ENCODE assay signal across 9 cellular contexts in genomic region chr21:44846201-44846484, GRCh38. TPM values are rescaled to one million over a fixed set of nuclear protein-coding genes. Genes with fewer than 3 reads are reported as not detected.
A peak's percentile ranks its signal among the peaks of the same experiment; 100 is the strongest.
DNase-seq lines count a peak whose midpoint lies in the region; ATAC-seq and TF ChIP-seq lines count a peak whose summit lies in the region.
"Had no signal": no experiment of that assay in that cellular context is flagged by ENCODE, and none has a peak within 500 bp of the region (broad histone marks: within the 10 kb centered on the region; RNA-seq: fewer than 3 reads in every experiment).

No MANE protein-coding gene starts in this region.

- H3K36me3 Mint-ChIP-seq in HFFc6 (ENCODE audit: low read depth) = peaks cover 3% of the 10 kb centered on the region; the same call in 1 of the 2 replicates
- H3K36me3 Mint-ChIP-seq in central memory CD8-positive, alpha-beta T cell (ENCODE audit: insufficient read depth) = peaks cover 16% of the 10 kb centered on the region
- peaks cover 0 to 6% (median 0%) of the 10 kb centered on the region in 5 donors for H3K36me3 Mint-ChIP-seq in naive thymus-derived CD4-positive, alpha-beta T cell

- peaks cover 27% of the 10 kb centered on the region for H3K27me3 Mint-ChIP-seq in HFFc6 (ENCODE audit: insufficient read depth)
- H3K27me3 Mint-ChIP-seq in central memory CD8-positive, alpha-beta T cell = peaks cover 18% of the 10 kb centered on the region
- peaks cover 0 to 4% (median 0%) of the 10 kb centered on the region in 5 donors for H3K27me3 Mint-ChIP-seq in naive thymus-derived CD4-positive, alpha-beta T cell

- H3K27me3 ChIP-seq in AG04450 (ENCODE audit: control insufficient read depth, insufficient read depth, low read length) = peaks cover 25% of the 10 kb centered on the region
- H3K27me3 ChIP-seq in naive thymus-derived CD4-positive, alpha-beta T cell (ENCODE audit: control insufficient read depth in 2 of 2, insufficient read depth in 2 of 2, low read length in 2 of 2) = no peaks in the 10 kb centered on the region
- H3K27me3 ChIP-seq: cardiac muscle cell had no signal

- no peaks in the 10 kb centered on the region; the same call in 1 of the 2 replicates for H3K9me3 ChIP-seq in AG04450 (ENCODE audit: control insufficient read depth, insufficient read depth, low read length)
- no peaks in the 10 kb centered on the region for H3K9me3 ChIP-seq in naive thymus-derived CD4-positive, alpha-beta T cell (ENCODE audit: control insufficient read depth in 2 of 3, low read length in 3 of 3)

- H3K4me3 ChIP-seq in AG04450 (ENCODE audit: low read depth, low read length) = peak overlapping the region; percentile 49
- H3K4me3 ChIP-seq in naive thymus-derived CD4-positive, alpha-beta T cell (ENCODE audit: low read length) = peak overlapping the region; percentile 51

- in situ Hi-C loops in G401 (cut with HindIII; ENCODE audit: low sequenced_read_pairs) = no loop called here

- peak overlapping the region; percentile 80 for H3K4me3 Mint-ChIP-seq in HFFc6
- H3K4me3 Mint-ChIP-seq in central memory CD8-positive, alpha-beta T cell = peak overlapping the region; percentile 44
- H3K4me3 Mint-ChIP-seq in naive thymus-derived CD4-positive, alpha-beta T cell = peak overlapping the region; percentile 65 to 80 (median 78)

- peaks cover 10% of the 10 kb centered on the region for H3K4me1 Mint-ChIP-seq in HFFc6 (ENCODE audit: low read depth)
- no peaks in the 10 kb centered on the region for H3K4me1 Mint-ChIP-seq in central memory CD8-positive, alpha-beta T cell
- H3K4me1 Mint-ChIP-seq in naive thymus-derived CD4-positive, alpha-beta T cell = peaks cover 8 to 29% (median 17%) of the 10 kb centered on the region in 7 donors

- ATAC-seq in central memory CD8-positive, alpha-beta T cell (replicated peaks; ENCODE audit: extremely low read depth, poor library complexity, severe bottlenecking) = no peak
- no peak for ATAC-seq in naive thymus-derived CD4-positive, alpha-beta T cell
- no peak for ATAC-seq in GM19452 (IDR thresholded peaks at IDR 0.05; ENCODE audit: unreplicated experiment)

- TF ChIP-seq CTCF in AG04450 (IDR thresholded peaks at IDR 0.05; ENCODE audit: low read depth, low read length) (no peak), HFFc6 (IDR thresholded peaks at IDR 0.05) (no peak)

- DNase-seq in AG04450 (ENCODE audit: low read depth, low spot score) (no peak), HFFc6 (no peak), H4 (ENCODE audit: low spot score) (no peak), G401 (ENCODE audit: low spot score) (no peak)
- DNase-seq in central memory CD8-positive, alpha-beta T cell (ENCODE audit: low spot score in 2 of 2) = no peak
- peak in 2 of 9 donors; percentile 9 to 37 for DNase-seq in naive thymus-derived CD4-positive, alpha-beta T cell
- DNase-seq in stimulated activated CD4-positive, alpha-beta T cell treated with anti-CD3 and anti-CD28 coated beads, Interleukin-2, amount 100 ng/mL, for 48 hours = no peak

- CTCF ChIA-PET in AG04450 (lab: Charles Lee) = interaction anchor here (0.6 to 1.0 kb wide), 3 partner anchors 12 to 46 kb away, joined by 3 to 4 read pairs (median 3); no protein-coding TSS in a partner anchor
- CTCF ChIA-PET in naive thymus-derived CD4-positive, alpha-beta T cell (lab: Charles Lee) = interaction anchor here (0.8 to 1.3 kb wide), 4 partner anchors 11 to 65 kb away, joined by 3 to 4 read pairs (median 4); partner anchors contain the start of gene UBE2G2

- H3K4me1 ChIP-seq in naive thymus-derived CD4-positive, alpha-beta T cell (ENCODE audit: control insufficient read depth in 2 of 2, insufficient read depth in 2 of 2, low read length in 2 of 2) = peaks cover 6 to 14% of the 10 kb centered on the region in 2 donors

- H3K9me3 Mint-ChIP-seq in HFFc6 = no peaks in the 10 kb centered on the region
- H3K9me3 Mint-ChIP-seq in central memory CD8-positive, alpha-beta T cell = no peaks in the 10 kb centered on the region
- peaks cover 0 to 2% (median 0%) of the 10 kb centered on the region in 11 donors for H3K9me3 Mint-ChIP-seq in naive thymus-derived CD4-positive, alpha-beta T cell

- no peak overlapping the region for H3K27ac ChIP-seq in AG04450 (ENCODE audit: low read depth, low read length)
- peak overlapping the region; percentile 58 for H3K27ac ChIP-seq in naive thymus-derived CD4-positive, alpha-beta T cell (ENCODE audit: low read depth, low read length)
- H3K27ac ChIP-seq: cardiac muscle cell had no signal

- H3K36me3 ChIP-seq in naive thymus-derived CD4-positive, alpha-beta T cell (ENCODE audit: control insufficient read depth in 2 of 3, insufficient read depth in 3 of 3, low read length in 3 of 3) = peaks cover 0 to 27% (median 0%) of the 10 kb centered on the region in 3 experiments

- POLR2A ChIA-PET in AG04450 (lab: Yijun Ruan, JAX) = no interaction called here
- POLR2A ChIA-PET in naive thymus-derived CD4-positive, alpha-beta T cell (lab: Charles Lee) = interaction anchor here (1.1 to 1.2 kb wide), 3 partner anchors 27 to 31 kb away, joined by 3 to 5 read pairs (median 3); partner anchors contain the start of gene PTTG1IP

- H3K27ac Mint-ChIP-seq in HFFc6 = peak overlapping the region; percentile 83
- H3K27ac Mint-ChIP-seq in central memory CD8-positive, alpha-beta T cell (ENCODE audit: low read depth) = no peak overlapping the region
- H3K27ac Mint-ChIP-seq in naive thymus-derived CD4-positive, alpha-beta T cell = peak overlapping the region; percentile 57 to 90 (median 76)

- intact Hi-C loops in naive thymus-derived CD4-positive, alpha-beta T cell (cut with micrococcal nuclease) = loop anchor here (1.0 to 2.0 kb wide), 4 partner anchors 17 to 45 kb away; partner anchors contain the start of gene UBE2G2 (in 2 of the 2)

RNA-seq across cellular contexts. Expression of gene PTTG1IP, which starts 27.3 kb away (rescaled TPM):
- polyA plus RNA-seq in AG04450 (2011; rRNA removed) = 240 and 249 TPM in 2 replicates
- 134 and 137 TPM in 2 replicates for polyA minus RNA-seq in AG04450 (2011; rRNA and poly(A)+ RNA removed)
- 100 to 1,000 TPM; 241 to 290 (median 277) TPM for total RNA-seq in HFFc6 (2021; fragmentation: NEBNext Ultra II Directional; extraction: Animal tissue kit (Norgen Biotek cat#: 25700))
- total RNA-seq in naive thymus-derived CD4-positive, alpha-beta T cell = 100 to 1,000 TPM in 2 of 5 experiments, 10 to 100 TPM in 3; 83.8 to 122 (median 95.6) TPM
- 10 to 100 TPM; 60.9 to 79.8 TPM for polyA plus RNA-seq in naive thymus-derived CD4-positive, alpha-beta T cell
- 239 and 246 TPM in 2 replicates for total RNA-seq in H4 (2014; rRNA removed; shearing (Covaris generic))
- total RNA-seq in G401 (2014; rRNA removed; shearing (Covaris generic)) = 172 and 243 TPM in 2 replicates

RNA-seq across cellular contexts. Expression of gene SUMO3, which starts 28.3 kb away (rescaled TPM):
- 113 and 134 TPM in 2 replicates for polyA plus RNA-seq in AG04450 (2011; rRNA removed)
- 75.0 and 75.8 TPM in 2 replicates for polyA minus RNA-seq in AG04450 (2011; rRNA and poly(A)+ RNA removed)
- 100 to 1,000 TPM; 116 to 160 (median 147) TPM for total RNA-seq in HFFc6 (2021; fragmentation: NEBNext Ultra II Directional; extraction: Animal tissue kit (Norgen Biotek cat#: 25700))
- 10 to 100 TPM; 46.9 to 91.7 (median 70.2) TPM for total RNA-seq in naive thymus-derived CD4-positive, alpha-beta T cell
- 10 to 100 TPM; 85.1 to 88.9 TPM for polyA plus RNA-seq in naive thymus-derived CD4-positive, alpha-beta T cell
- total RNA-seq in H4 (2014; rRNA removed; shearing (Covaris generic)) = 155 and 177 TPM in 2 replicates
- total RNA-seq in G401 (2014; rRNA removed; shearing (Covaris generic)) = 54.2 and 59.0 TPM in 2 replicates

RNA-seq across cellular contexts. Expression of gene UBE2G2, which starts 44.5 kb away (rescaled TPM):
- 60.9 and 62.2 TPM in 2 replicates for polyA plus RNA-seq in AG04450 (2011; rRNA removed)
- polyA minus RNA-seq in AG04450 (2011; rRNA and poly(A)+ RNA removed) = 49.0 and 49.2 TPM in 2 replicates
- total RNA-seq in HFFc6 (2021; fragmentation: NEBNext Ultra II Directional; extraction: Animal tissue kit (Norgen Biotek cat#: 25700)) = 10 to 100 TPM; 53.5 to 73.3 (median 61.0) TPM
- total RNA-seq in naive thymus-derived CD4-positive, alpha-beta T cell = 100 to 1,000 TPM; 108 to 150 (median 129) TPM
- polyA plus RNA-seq in naive thymus-derived CD4-positive, alpha-beta T cell = 10 to 100 TPM; 50.7 to 65.8 TPM
- 55.6 and 68.9 TPM in 2 replicates for total RNA-seq in H4 (2014; rRNA removed; shearing (Covaris generic))
- total RNA-seq in G401 (2014; rRNA removed; shearing (Covaris generic)) = 55.2 and 61.8 TPM in 2 replicates
